In genomic region chr2:240618776-240619175, GRCh38 we compare ENCODE assay signal across 14 cellular contexts.
"Had no signal": no experiment of that assay in that cellular context is flagged by ENCODE, and none has a peak within 500 bp of the region (broad histone marks: within the 10 kb centered on the region; RNA-seq: fewer than 3 reads in every experiment).

No MANE protein-coding gene starts in this region.

- H3K4me3 Mint-ChIP-seq: activated T-cell treated with anti-CD3 and anti-CD28 coated beads, Interleukin-2, amount 50 U/mL, for 4 hours; naive B cell had no signal

- H3K27ac ChIP-seq: cardiac muscle cell, dorsolateral prefrontal cortex, gastrocnemius medialis, heart right ventricle, psoas muscle, right lobe of liver, stomach, testis had no signal

- H3K27me3 ChIP-seq: cardiac muscle cell, dorsolateral prefrontal cortex, gastrocnemius medialis, heart right ventricle, right lobe of liver, stomach, testis had no signal

- DNase-seq: activated CD4-positive, alpha-beta T cell treated with anti-CD3 and anti-CD28 coated beads, Interleukin-2, amount 50 U/mL, for 4 hours; activated effector memory CD4-positive, alpha-beta T cell treated with Interleukin-2 at 50 U/mL for 16 hours; activated T-cell treated with anti-CD3 and anti-CD28 coated beads, Interleukin-2, amount 50 U/mL, for 4 hours; erythroblast; heart right ventricle; left cardiac atrium; naive B cell; stomach; testis had no signal

- H3K4me3 ChIP-seq: cardiac muscle cell, dorsolateral prefrontal cortex, gastrocnemius medialis, heart right ventricle, psoas muscle, right lobe of liver, stomach, testis had no signal

- ATAC-seq: activated T-cell treated with anti-CD3 and anti-CD28 coated beads, Interleukin-2, amount 50 U/mL, for 4 hours; gastrocnemius medialis; heart right ventricle; left cardiac atrium; psoas muscle had no signal

- H3K4me1 ChIP-seq: gastrocnemius medialis, psoas muscle, right lobe of liver, testis had no signal

- H3K36me3 ChIP-seq: cardiac muscle cell, gastrocnemius medialis, right lobe of liver had no signal

- H3K9me3 ChIP-seq: gastrocnemius medialis, psoas muscle, right lobe of liver, testis had no signal
